18 cellular contexts compared by ENCODE assay signal in genomic region chr10:90051053-90051452, GRCh38.
DNase-seq lines count a peak whose midpoint lies in the region; ATAC-seq, FAIRE-seq and TF ChIP-seq lines count a peak whose summit lies in the region.
"Had no signal": no experiment of that assay in that cellular context is flagged by ENCODE, and none has a peak within 500 bp of the region (broad histone marks: within the 10 kb centered on the region; RNA-seq: fewer than 3 reads in every experiment).

No MANE protein-coding gene starts in this region.

- no peak overlapping the region for H3K23ac ChIP-seq in H1 (ENCODE audit: insufficient read length)

- H2BK12ac ChIP-seq in H1 (ENCODE audit: low read depth, low read length), result no peak overlapping the region

- no peak overlapping the region for H2AK5ac ChIP-seq in H1 (ENCODE audit: low read depth, low read length)

- ATAC-seq in GM18498 (IDR thresholded peaks at IDR 0.05; ENCODE audit: unreplicated experiment) (peak; percentile 4), HG02970 (IDR thresholded peaks at IDR 0.05; ENCODE audit: low FRiP score, unreplicated experiment) (no peak)
- ATAC-seq: K562; naive thymus-derived CD4-positive, alpha-beta T cell had no signal

- H3K9me2 ChIP-seq in MM.1S (replicated peaks; ENCODE audit: insufficient read depth, low read length), result no peaks in the 10 kb centered on the region

- H4K91ac ChIP-seq in H1 (replicated peaks; ENCODE audit: insufficient read length, low read length), result no peak overlapping the region

- TF ChIP-seq RAD21 in H1 (IDR thresholded peaks at IDR 0.05 in 1 of 2, conservative IDR thresholded peaks at IDR 0.05 in 1 of 2; ENCODE audit: low read depth in 2 of 2, low read length in 2 of 2), result no peak

- H3K79me2 ChIP-seq in MM.1S (ENCODE audit: low read length), result no peaks in the 10 kb centered on the region
- no peaks in the 10 kb centered on the region for H3K79me2 ChIP-seq in H1 (ENCODE audit: control insufficient read depth in 1 of 2, insufficient read depth in 2 of 2, low read length in 2 of 2)

- H4K20me1 ChIP-seq in MM.1S (ENCODE audit: insufficient read depth, low read length) (no peaks in the 10 kb centered on the region), H1 (replicated peaks in 1 of 2; ENCODE audit: control insufficient read depth in 1 of 2, insufficient read depth in 2 of 2, low read length in 2 of 2) (no peaks in the 10 kb centered on the region)

- POLR2A ChIA-PET in H1 (lab: Charles Lee; ENCODE audit: partially characterized antibody), result no interaction called here

- no peak for TF ChIP-seq EP300 in H1 (IDR thresholded peaks at IDR 0.05; ENCODE audit: borderline replicate concordance in 1 of 2, low read depth in 2 of 2, low read length in 2 of 2)

- H2BK5ac ChIP-seq in H1 (ENCODE audit: low read depth, low read length), result peak overlapping the region; percentile 75

- H3K56ac ChIP-seq in H1 (replicated peaks; ENCODE audit: insufficient read length, low read depth, low read length), result no peak overlapping the region

- no peak overlapping the region for H4K5ac ChIP-seq in H1 (ENCODE audit: insufficient read length, low read depth, low read length)

- peak overlapping the region; percentile 53; the same call in 1 of the 2 replicates for H3K27ac ChIP-seq in MM.1S (ENCODE audit: low read length)
- no peak overlapping the region for H3K27ac ChIP-seq in H1 (ENCODE audit: low read depth, low read length)
- H3K27ac ChIP-seq: dorsolateral prefrontal cortex, esophagus muscularis mucosa, SJCRH30 had no signal

- no peak for FAIRE-seq in H1 (lab: Jason Lieb, UNC)
- FAIRE-seq: K562 had no signal

- H3K36me3 ChIP-seq in MM.1S (replicated peaks; ENCODE audit: insufficient read depth, low read length), result no peaks in the 10 kb centered on the region
- H3K36me3 ChIP-seq in H1 (ENCODE audit: control insufficient read depth in 2 of 4, insufficient read depth in 4 of 4, low read length in 3 of 4), result no peaks in the 10 kb centered on the region
- H3K36me3 ChIP-seq: esophagus muscularis mucosa, SJCRH30 had no signal

- H3K9ac ChIP-seq in MM.1S (ENCODE audit: low read length), result peak overlapping the region; percentile 14; the same call in 1 of the 2 replicates
- H3K9ac ChIP-seq in H1 (replicated peaks in 1 of 4; ENCODE audit: extremely low read depth in 1 of 4, low read depth in 3 of 4, low read length in 3 of 4), result no peak overlapping the region

- H3K4ac ChIP-seq in H1 (replicated peaks; ENCODE audit: insufficient read length, low read depth, low read length), result no peak overlapping the region

- H3K4me1 ChIP-seq in MM.1S (ENCODE audit: low read length) (peaks cover 49% of the 10 kb centered on the region), H1 (replicated peaks in 1 of 4; ENCODE audit: control insufficient read depth in 3 of 4, insufficient read depth in 4 of 4, low read length in 3 of 4) (no peaks in the 10 kb centered on the region)
- H3K4me1 ChIP-seq: esophagus muscularis mucosa, SJCRH30 had no signal

- CTCF ChIA-PET in H1 (lab: Charles Lee; ENCODE audit: partially characterized antibody), result interaction anchor here (1.1 kb wide), 1 partner anchor 132 kb away, joined by 3 read pairs; no protein-coding TSS in a partner anchor

- peak overlapping the region; percentile 7; the same call in 1 of the 2 replicates for H2AFZ ChIP-seq in MM.1S (ENCODE audit: low read length)
- peak overlapping the region; percentile 78 for H2AFZ ChIP-seq in H1 (ENCODE audit: low read length)

- DNase-seq in DMS153 (lab: John Stamatoyannopoulos, UW) (peak; percentile 84), MM.1S (no peak), H1 (ENCODE audit: low read depth in 1 of 2, low spot score in 2 of 2) (no peak), amygdala (lab: John Stamatoyannopoulos, UW) (no peak)
- no peak for DNase-seq in stimulated activated CD4-positive, alpha-beta T cell treated with anti-CD3 and anti-CD28 coated beads, Interleukin-2, amount 100 ng/mL, for 24 hours
- DNase-seq: activated CD4-positive, CD25-positive, alpha-beta regulatory T cell treated with anti-CD3 and anti-CD28 coated beads, Interleukin-2, amount 50 U/mL, for 72 hours; dorsolateral prefrontal cortex; glutamatergic neuron; naive thymus-derived CD4-positive, alpha-beta T cell; NCI-H446; posterior cingulate gyrus; SJCRH30; stimulated activated CD4-positive, alpha-beta T cell treated with anti-CD3 and anti-CD28 coated beads, Interleukin-4, amount 100 ng/mL, for 24 hours; T1000 had no signal

- TF ChIP-seq CTCF in MM.1S (IDR thresholded peaks at IDR 0.05; ENCODE audit: low read length), result no peak
- TF ChIP-seq CTCF in H1 (IDR thresholded peaks at IDR 0.05; ENCODE audit: control extremely low read depth in 1 of 3, insufficient read depth in 1 of 3, low read depth in 1 of 3, low read length in 3 of 3), result no peak

- H2BK120ac ChIP-seq in H1 (replicated peaks; ENCODE audit: low read depth, low read length), result no peak overlapping the region

- peak overlapping the region; percentile 25; the same call in 1 of the 2 replicates for H3K4me2 ChIP-seq in MM.1S (ENCODE audit: low read depth, low read length)
- H3K4me2 ChIP-seq in H1 (ENCODE audit: insufficient read depth in 1 of 2, low read depth in 2 of 2, low read length in 2 of 2), result no peak overlapping the region

- H3K18ac ChIP-seq in H1 (ENCODE audit: extremely low read depth, low read length), result no peak overlapping the region

- H3K27me3 ChIP-seq in MM.1S (replicated peaks; ENCODE audit: insufficient read depth, low read length) (no peaks in the 10 kb centered on the region), H1 (replicated peaks in 1 of 4; ENCODE audit: control insufficient read depth in 3 of 4, extremely low read depth in 1 of 4, insufficient read depth in 3 of 4, low read length in 3 of 4) (no peaks in the 10 kb centered on the region)
- H3K27me3 ChIP-seq: dorsolateral prefrontal cortex, esophagus muscularis mucosa, SJCRH30 had no signal

- no peak overlapping the region for H2BK15ac ChIP-seq in H1 (ENCODE audit: low read length)

- H3K14ac ChIP-seq in H1 (ENCODE audit: insufficient read length), result no peak overlapping the region

- H3K23me2 ChIP-seq in H1 (ENCODE audit: low read depth, low read length), result no peaks in the 10 kb centered on the region

- H3K79me1 ChIP-seq in H1 (ENCODE audit: low read depth, low read length), result no peaks in the 10 kb centered on the region

- no peak overlapping the region; the same call in 1 of the 2 replicates for H4K8ac ChIP-seq in H1 (ENCODE audit: extremely low read depth, insufficient read depth, low read length)

- no peak overlapping the region for H3K4me3 ChIP-seq in MM.1S (ENCODE audit: low read length)
- H3K4me3 ChIP-seq in H1 (ENCODE audit: extremely low read depth in 1 of 4, insufficient read depth in 2 of 4, low read depth in 3 of 4, low read length in 4 of 4), result no peak overlapping the region
- H3K4me3 ChIP-seq: dorsolateral prefrontal cortex, esophagus muscularis mucosa, K562, SJCRH30 had no signal

- H3F3A ChIP-seq in MM.1S (ENCODE audit: insufficient read depth, low read length), result peaks cover 13% of the 10 kb centered on the region; the same call in 1 of the 2 replicates

- no peaks in the 10 kb centered on the region for H3K9me3 ChIP-seq in MM.1S (replicated peaks; ENCODE audit: insufficient read depth, low read length)
- H3K9me3 ChIP-seq in H1 (ENCODE audit: insufficient read depth in 2 of 2, low read depth in 1 of 2, low read length in 1 of 2), result no peaks in the 10 kb centered on the region
- H3K9me3 ChIP-seq: SJCRH30 had no signal

- TF ChIP-seq POLR2A in H1 (IDR thresholded peaks at IDR 0.05; ENCODE audit: control extremely low read depth in 1 of 2, low read depth in 2 of 2, low read length in 2 of 2), result no peak

- no peak overlapping the region for H2BK20ac ChIP-seq in H1 (ENCODE audit: low read length)

TF ChIP-seq in H1, 55 proteins besides CTCF, POLR2A, EP300 and RAD21:
- TF ChIP-seq ASH2L (IDR thresholded peaks at IDR 0.05; ENCODE audit: low read length), result no peak
- no peak for TF ChIP-seq KDM5A (IDR thresholded peaks at IDR 0.05; ENCODE audit: low read length)
- TF ChIP-seq SAP30 (IDR thresholded peaks at IDR 0.05; ENCODE audit: insufficient read depth, insufficient replicate concordance, low read length), result no peak
- no peak for TF ChIP-seq KDM4A (IDR thresholded peaks at IDR 0.05; ENCODE audit: low read depth, low read length, severe bottlenecking)
